Comparison of ENCODE assay signal across 9 cellular contexts in the genomic region with DNA sequence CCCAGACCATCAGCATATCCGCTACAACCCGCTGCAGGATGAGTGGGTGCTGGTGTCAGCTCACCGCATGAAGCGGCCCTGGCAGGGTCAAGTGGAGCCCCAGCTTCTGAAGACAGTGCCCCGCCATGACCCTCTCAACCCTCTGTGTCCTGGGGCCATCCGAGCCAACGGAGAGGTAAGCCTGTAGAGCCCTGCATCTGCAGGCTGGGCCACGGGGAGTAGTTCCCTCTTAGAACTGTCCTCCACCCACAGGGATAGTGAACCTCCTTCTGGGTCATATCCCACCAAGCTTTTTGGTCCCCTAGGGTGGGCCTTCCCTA. TPM values are rescaled to one million over a fixed set of nuclear protein-coding genes. Genes with fewer than 3 reads are reported as not detected.
DNase-seq lines count a peak whose midpoint lies in the region; ATAC-seq and TF ChIP-seq lines count a peak whose summit lies in the region.
"Had no signal": no experiment of that assay in that cellular context is flagged by ENCODE, and none has a peak within 500 bp of the region (broad histone marks: within the 10 kb centered on the region; RNA-seq: fewer than 3 reads in every experiment).

No MANE protein-coding gene starts in this region.

- peak overlapping the region; percentile 89 for H3K4me3 ChIP-seq in ACC112 (ENCODE audit: low read depth, low read length)
- H3K4me3 ChIP-seq in mammary epithelial cell (replicated peaks in 1 of 3; ENCODE audit: insufficient read depth in 1 of 3, low read depth in 2 of 3, low read length in 3 of 3): peak overlapping the region; percentile 70 to 88 (median 75)
- peak overlapping the region; percentile 89 to 93 for H3K4me3 ChIP-seq in mucosa of rectum (ENCODE audit: low read length in 2 of 2)

- H2AFZ ChIP-seq in ACC112 (ENCODE audit: low read length, unreplicated experiment) (peak overlapping the region; percentile 79), mammary epithelial cell (ENCODE audit: low read depth, low read length) (peak overlapping the region; percentile 99)

- ATAC-seq in HG03108 (IDR thresholded peaks at IDR 0.05; ENCODE audit: unreplicated experiment) (peak; percentile 22), GM19467 (IDR thresholded peaks at IDR 0.05; ENCODE audit: unreplicated experiment) (no peak), HG03196 (IDR thresholded peaks at IDR 0.05; ENCODE audit: unreplicated experiment) (no peak)

- H3K4me1 ChIP-seq in ACC112 (ENCODE audit: control insufficient read depth, insufficient read depth, low read length, unreplicated experiment): peaks cover 30% of the 10 kb centered on the region
- H3K4me1 ChIP-seq in mammary epithelial cell (ENCODE audit: insufficient read depth, low read length): peaks cover 15% of the 10 kb centered on the region
- H3K4me1 ChIP-seq in mucosa of rectum (ENCODE audit: control insufficient read depth in 2 of 2, insufficient read depth in 2 of 2, low read length in 2 of 2): peaks cover 24 to 32% of the 10 kb centered on the region in 2 donors

- no peak for TF ChIP-seq CTCF in mammary epithelial cell (conservative IDR thresholded peaks at IDR 0.05 in 1 of 2, IDR thresholded peaks at IDR 0.05 in 1 of 2; ENCODE audit: extremely low read depth in 1 of 2, insufficient read depth in 1 of 2, low read depth in 1 of 2, low read length in 2 of 2)

- dilution Hi-C loops in mammary epithelial cell (cut with HindIII; ENCODE audit: low sequenced_read_pairs): loop anchor here (10.0 kb wide), 1 partner anchor 72 kb away; no protein-coding TSS in a partner anchor

- H3K4me2 ChIP-seq in mammary epithelial cell (ENCODE audit: insufficient read depth, low read depth, low read length): peak overlapping the region; percentile 97

- intact Hi-C loops in mammary epithelial cell (cut with micrococcal nuclease): loop anchor here (1.0 kb wide), 1 partner anchor 55 kb away; no protein-coding TSS in a partner anchor

- H3K36me3 ChIP-seq in ACC112 (ENCODE audit: insufficient read depth, low read length) (no peaks in the 10 kb centered on the region), mammary epithelial cell (ENCODE audit: insufficient read depth, low read length) (peaks cover 6% of the 10 kb centered on the region), mucosa of rectum (ENCODE audit: control insufficient read depth in 2 of 2, insufficient read depth in 2 of 2, low read length in 2 of 2) (peaks cover 15 to 19% of the 10 kb centered on the region in 2 donors)

- CTCF ChIA-PET in mammary epithelial cell (lab: Charles Lee; ENCODE audit: low non-redundant PET): interaction anchor here (0.6 to 1.1 kb wide), 3 partner anchors 10 to 1018 kb away, joined by 3 to 4 read pairs (median 3); a partner anchor contains a TSS

- DNase-seq in mammary epithelial cell (no peak), HK-2 (ENCODE audit: unreplicated experiment) (no peak), ACHN (no peak)

- no peaks in the 10 kb centered on the region for H3K27me3 ChIP-seq in ACC112 (ENCODE audit: insufficient read depth, low read length)
- H3K27me3 ChIP-seq in mammary epithelial cell (ENCODE audit: insufficient read depth, low read length): no peaks in the 10 kb centered on the region
- no peaks in the 10 kb centered on the region for H3K27me3 ChIP-seq in mucosa of rectum (ENCODE audit: control insufficient read depth in 2 of 2, insufficient read depth in 2 of 2, low read length in 2 of 2)

- H3K9me3 ChIP-seq in mammary epithelial cell (replicated peaks; ENCODE audit: insufficient read depth, low read length) (no peaks in the 10 kb centered on the region), mucosa of rectum (ENCODE audit: control insufficient read depth in 2 of 2, low read length in 2 of 2) (no peaks in the 10 kb centered on the region)

- no TSS peak for BruUV-seq in mammary epithelial cell (replicated peaks; lab: Mats Ljungman, UMichigan)

- H3K27ac ChIP-seq in ACC112 (ENCODE audit: low read depth, low read length): peak overlapping the region; percentile 40; the same call in 1 of the 2 replicates
- peak overlapping the region; percentile 59 for H3K27ac ChIP-seq in mammary epithelial cell (ENCODE audit: insufficient read depth, low read depth, low read length)
- peak overlapping the region; percentile 84 to 91 for H3K27ac ChIP-seq in mucosa of rectum (ENCODE audit: low read depth in 2 of 2, low read length in 2 of 2)

- in situ Hi-C loops in mammary epithelial cell (cut with MboI; ENCODE audit: low sequenced_read_pairs in 2 of 2): no loop called here
- in situ Hi-C loops in ACHN (cut with HindIII; ENCODE audit: low pct_ligation_motif_present, low pct_unique_long_range_greater_than_20kb, low sequenced_read_pairs): no loop called here

- H4K20me1 ChIP-seq in mammary epithelial cell (ENCODE audit: insufficient read depth, low read length): no peaks in the 10 kb centered on the region

- H3K9ac ChIP-seq in mammary epithelial cell (ENCODE audit: insufficient read depth, low read length) (peak overlapping the region; percentile 70), mucosa of rectum (ENCODE audit: low read depth in 1 of 2, low read length in 2 of 2) (peak overlapping the region; percentile 74 to 86)

- H3K79me2 ChIP-seq in ACC112 (ENCODE audit: control insufficient read depth, insufficient read depth, low read length, unreplicated experiment): peaks cover 12% of the 10 kb centered on the region
- H3K79me2 ChIP-seq in mammary epithelial cell (ENCODE audit: insufficient read depth, low read length): peaks cover 19% of the 10 kb centered on the region

- 7% methylated on average over 3 of the region's 8 CpGs for WGBS in mammary epithelial cell (ENCODE audit: low coverage, missing lambda C conversion rate)

RNA-seq across cellular contexts. Expression of a gene that starts 0.6 kb away (rescaled TPM):
- total RNA-seq in mammary epithelial cell: 10 to 100 TPM; 29.5 to 30.2 TPM
- 25.8 TPM for polyA plus RNA-seq in mammary epithelial cell
- 8.0 TPM for polyA minus RNA-seq in mammary epithelial cell

RNA-seq across cellular contexts. Expression of a gene that starts 4.9 kb away (rescaled TPM):
- total RNA-seq in mammary epithelial cell: 1 to 10 TPM; 4.9 to 6.0 TPM
- polyA plus RNA-seq in mammary epithelial cell: 3.2 TPM
- 1.1 TPM for polyA minus RNA-seq in mammary epithelial cell

RNA-seq across cellular contexts. Expression of a gene that starts 9.5 kb away (rescaled TPM):
- total RNA-seq in mammary epithelial cell: 100 to 1,000 TPM in 1 of 2 donors, 10 to 100 TPM in 1; 83.0 to 131 TPM
- polyA plus RNA-seq in mammary epithelial cell: 165 TPM
- polyA minus RNA-seq in mammary epithelial cell: 139 TPM

RNA-seq across cellular contexts. Expression of a gene that starts 15.4 kb away (rescaled TPM):
- total RNA-seq in mammary epithelial cell: under 1 TPM in 1 of 2 donors, not detected in 1; 0.80 TPM
- not detected for polyA plus RNA-seq in mammary epithelial cell
- polyA minus RNA-seq in mammary epithelial cell: not detected
- total RNA-seq: subcutaneous adipose tissue had no signal

RNA-seq across cellular contexts. Expression of a gene that starts 18.2 kb away (rescaled TPM):
- under 1 TPM in 1 of 2 donors, not detected in 1; 0.17 TPM for total RNA-seq in mammary epithelial cell
- not detected for polyA plus RNA-seq in mammary epithelial cell
- polyA minus RNA-seq in mammary epithelial cell: not detected
- total RNA-seq: subcutaneous adipose tissue had no signal
